ENCODE assay signal across 8 cellular contexts in genomic region chr12:6465467-6466183, GRCh38. TPM values are rescaled to one million over a fixed set of nuclear protein-coding genes. Genes with fewer than 3 reads are reported as not detected.
A peak's percentile ranks its signal among the peaks of the same experiment; 100 is the strongest.
DNase-seq lines count a peak whose midpoint lies in the region; ATAC-seq and TF ChIP-seq lines count a peak whose summit lies in the region.

No MANE protein-coding gene starts in this region.

- H3K4me1 Mint-ChIP-seq in T-helper 17 cell (peaks cover 79% of the 10 kb centered on the region), endothelial cell (ENCODE audit: unreplicated experiment) (peaks cover 39% of the 10 kb centered on the region)

- H3K27me3 Mint-ChIP-seq in T-helper 17 cell = no peaks in the 10 kb centered on the region
- H3K27me3 Mint-ChIP-seq in endothelial cell (ENCODE audit: unreplicated experiment) = peaks cover 9% of the 10 kb centered on the region

- H3K4me1 ChIP-seq in mucosa of descending colon (ENCODE audit: low read depth) = peaks cover 25% of the 10 kb centered on the region

- peak; percentile 15 for ATAC-seq in T-helper 17 cell
- peak; percentile 52 for ATAC-seq in mucosa of descending colon
- no peak for ATAC-seq in GM19035 (IDR thresholded peaks at IDR 0.05; ENCODE audit: unreplicated experiment)
- ATAC-seq in GM21381 (IDR thresholded peaks at IDR 0.05; ENCODE audit: unreplicated experiment) = no peak

- H3K9me3 ChIP-seq in T-helper 17 cell (ENCODE audit: control insufficient read depth, low read length, poor library complexity, severe bottlenecking) (no peaks in the 10 kb centered on the region), mucosa of descending colon (no peaks in the 10 kb centered on the region)

- peak; percentile 53 for DNase-seq in 8988T
- DNase-seq in Daoy (ENCODE audit: low read depth) = peak; percentile 54
- DNase-seq in NB4 (ENCODE audit: low read depth) = peak; percentile 72
- peak in 1 of 3 donors; percentile 30 for DNase-seq in T-helper 17 cell
- peak; percentile 70 for DNase-seq in endothelial cell (ENCODE audit: low spot score)
- peak in 1 of 3 donors; percentile 83 for DNase-seq in mucosa of descending colon

- intact Hi-C loops in mucosa of descending colon (cut with DNase I, micrococcal nuclease) = no loop called here

- H3K36me3 Mint-ChIP-seq in T-helper 17 cell (ENCODE audit: low read depth) (peaks cover 10% of the 10 kb centered on the region), endothelial cell (ENCODE audit: low read depth, unreplicated experiment) (peaks cover 22% of the 10 kb centered on the region)

- H3K27ac Mint-ChIP-seq in T-helper 17 cell = peak overlapping the region; percentile 99
- H3K27ac Mint-ChIP-seq in endothelial cell (ENCODE audit: unreplicated experiment) = no peak overlapping the region

- no peaks in the 10 kb centered on the region for H3K36me3 ChIP-seq in mucosa of descending colon (ENCODE audit: low read depth)

- H3K4me3 ChIP-seq in NB4 (ENCODE audit: low read depth, low read length) = no peak overlapping the region
- no peak overlapping the region for H3K4me3 ChIP-seq in mucosa of descending colon

- TF ChIP-seq POLR2A in NB4 (IDR thresholded peaks at IDR 0.05; ENCODE audit: extremely low read depth, insufficient read length) = no peak

- H3K4me3 Mint-ChIP-seq in T-helper 17 cell (peak overlapping the region; percentile 33), endothelial cell (ENCODE audit: unreplicated experiment) (no peak overlapping the region)

- TF ChIP-seq CTCF in NB4 (IDR thresholded peaks at IDR 0.05; ENCODE audit: low read depth, low read length) (peak; percentile 86), endothelial cell (IDR thresholded peaks at IDR 0.05; ENCODE audit: unreplicated experiment) (peak; percentile 82), mucosa of descending colon (IDR thresholded peaks at IDR 0.05) (peak; percentile 79)

- no peaks in the 10 kb centered on the region for H3K9me3 Mint-ChIP-seq in endothelial cell (ENCODE audit: unreplicated experiment)

RNA-seq across cellular contexts. Expression of gene VAMP1, which starts 4.9 kb away (rescaled TPM):
- total RNA-seq in Daoy (2014; rRNA removed; shearing (Covaris generic)) = 0.74 and 1.2 TPM in 2 replicates
- total RNA-seq in T-helper 17 cell = 10 to 100 TPM; 33.1 to 38.5 TPM
- total RNA-seq in endothelial cell (ENCODE audit: unreplicated experiment) = 5.5 TPM
- total RNA-seq in mucosa of descending colon = 10 to 100 TPM in 1 of 3 donors, 1 to 10 TPM in 2; 3.8 to 18.7 (median 8.6) TPM

RNA-seq across cellular contexts. Expression of gene TAPBPL, which starts 13.8 kb away (rescaled TPM):
- total RNA-seq in Daoy (2014; rRNA removed; shearing (Covaris generic)) = 4.0 and 10.9 TPM in 2 replicates
- total RNA-seq in T-helper 17 cell (10 to 100 TPM; 19.6 to 23.1 TPM), endothelial cell (ENCODE audit: unreplicated experiment) (2.8 TPM), mucosa of descending colon (100 to 1,000 TPM in 1 of 3 donors, 10 to 100 TPM in 2; 40.9 to 107 (median 72.0) TPM)

RNA-seq across cellular contexts. Expression of gene CD27, which starts 20.9 kb away (rescaled TPM):
- not detected in 2 replicates for total RNA-seq in Daoy (2014; rRNA removed; shearing (Covaris generic))
- total RNA-seq in T-helper 17 cell (10 to 100 TPM; 66.7 to 76.1 TPM), endothelial cell (ENCODE audit: unreplicated experiment) (not detected), mucosa of descending colon (1 to 10 TPM; 1.8 to 5.3 (median 3.9) TPM)

RNA-seq across cellular contexts. Expression of gene MRPL51, which starts 27.4 kb away (rescaled TPM):
- 250 and 327 TPM in 2 replicates for total RNA-seq in Daoy (2014; rRNA removed; shearing (Covaris generic))
- total RNA-seq in T-helper 17 cell = 10 to 100 TPM; 36.6 to 42.2 TPM
- total RNA-seq in endothelial cell (ENCODE audit: unreplicated experiment) = 168 TPM
- 100 to 1,000 TPM; 119 to 143 (median 136) TPM for total RNA-seq in mucosa of descending colon

RNA-seq across cellular contexts. Expression of gene NCAPD2, which starts 28.3 kb away (rescaled TPM):
- 95.2 and 117 TPM in 2 replicates for total RNA-seq in Daoy (2014; rRNA removed; shearing (Covaris generic))
- 10 to 100 TPM; 16.9 to 24.3 TPM for total RNA-seq in T-helper 17 cell
- total RNA-seq in endothelial cell (ENCODE audit: unreplicated experiment) = 25.3 TPM
- total RNA-seq in mucosa of descending colon = 10 to 100 TPM; 25.5 to 47.0 (median 26.0) TPM

Comparison
In these comparisons a context has a peak if more than half of its experiments do, and no peak if none do; other contexts are left out.
1. ATAC-seq: peak in T-helper 17 cell (single experiment) and mucosa of descending colon (single experiment); none in GM19035 (single experiment) and GM21381 (single experiment).
2. RNA of gene CD27, which starts 20.9 kb away (total RNA-seq): 66.7 to 76.1 TPM in T-helper 17 cell; 1.8 to 5.3 TPM in mucosa of descending colon, not detected in Daoy and not detected in endothelial cell (single experiment); every median in the first group is over 10 times any median in the second.
3. Peak in every context shown above with its lines, with median percentiles within 50 percentile points of each other: CTCF ChIP-seq.